Comparison of ENCODE assay signal across 31 cellular contexts in the genomic region with DNA sequence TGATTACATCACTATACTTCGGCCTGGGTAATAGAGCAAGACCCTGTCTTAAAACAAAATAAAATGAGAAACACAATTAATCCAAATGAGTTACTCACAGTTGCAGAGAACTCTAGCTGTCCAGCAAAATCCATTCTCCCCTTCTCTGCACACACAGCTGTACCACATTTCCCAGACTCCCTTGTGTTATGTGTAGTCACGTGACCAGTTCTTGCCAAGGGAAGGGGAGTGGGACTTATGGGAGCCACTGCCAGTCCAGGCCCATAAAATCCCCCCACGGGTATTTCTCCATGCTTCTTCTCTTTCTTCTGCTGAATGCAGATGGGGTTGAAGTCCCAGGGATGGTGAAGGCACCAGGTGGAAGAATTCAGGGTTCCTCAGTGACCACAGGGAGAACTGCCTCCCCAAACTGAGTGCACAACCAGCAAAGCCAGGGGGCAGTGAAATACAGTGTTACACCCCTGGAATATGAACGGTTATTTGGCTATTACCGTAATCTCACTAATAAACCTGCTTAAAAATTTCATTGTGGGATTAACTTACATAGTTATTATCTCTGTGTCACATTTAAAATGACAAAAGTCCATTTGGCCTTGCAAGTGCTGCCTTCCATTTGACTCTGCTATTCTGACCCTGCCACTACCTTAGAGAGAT.
"Had no signal": no experiment of that assay in that cellular context is flagged by ENCODE, and none has a peak within 500 bp of the region (broad histone marks: within the 10 kb centered on the region; RNA-seq: fewer than 3 reads in every experiment).

No MANE protein-coding gene starts in this region.

- H3K4me2 ChIP-seq: PC-9 had no signal

- H3K4me3 Mint-ChIP-seq: activated CD8-positive, alpha-beta T cell treated with anti-CD3 and anti-CD28 coated beads, Interleukin-2, amount 10 ng/mL, durations not matched to agents 7 days and 5 days; activated naive CD4-positive, alpha-beta T cell treated with anti-CD3 and anti-CD28 coated beads for 36 hours; activated T-cell treated with anti-CD3 and anti-CD28 coated beads, Interleukin-2, amount 50 U/mL, for 4 hours; activated T-helper 1 cell treated with anti-CD3 and anti-CD28 coated beads, Interleukin-12 subunit alpha, Interleukin-12 subunit beta, Interleukin-2, Interleukin-4 antibody, amounts not matched to agents 30 ng/mL and 10 ng/mL and 1 ng/mL, durations not matched to agents 14 hours and 24 hours and 36 hours had no signal

- H2AFZ ChIP-seq: PC-9 had no signal

- H3K9me3 ChIP-seq: adrenal gland had no signal

- H3K36me3 Mint-ChIP-seq: activated naive CD4-positive, alpha-beta T cell treated with anti-CD3 and anti-CD28 coated beads, Interleukin-2, amount 50 U/mL, for 72 hours had no signal

- H3K27me3 ChIP-seq: adrenal gland had no signal

- DNase-seq: activated CD4-positive, alpha-beta T cell treated with anti-CD3 and anti-CD28 coated beads for 1 hour; activated CD4-positive, alpha-beta T cell treated with anti-CD3 and anti-CD28 coated beads for 48 hours; activated CD4-positive, CD25-positive, alpha-beta regulatory T cell; activated CD8-positive, alpha-beta memory T cell treated with anti-CD3 and anti-CD28 coated beads, Interleukin-2, amount 50 U/mL, for 4 hours; activated CD8-positive, alpha-beta T cell treated with anti-CD3 and anti-CD28 coated beads, Interleukin-2, amount 10 ng/mL, durations not matched to agents 7 days and 5 days; activated gamma-delta T cell treated with Interleukin-2 at 50 U/mL for 16 hours; activated naive CD4-positive, alpha-beta T cell treated with anti-CD3 and anti-CD28 coated beads for 36 hours; activated T-cell treated with anti-CD3 and anti-CD28 coated beads for 4 hours; activated T-cell treated with anti-CD3 and anti-CD28 coated beads, Interleukin-2, amount 50 U/mL, for 4 hours; adrenal gland; body of pancreas; NCI-H1048; NCI-H1105 treated with DMSO at 0.1 percent for 48 hours; NCI-H1436; NCI-H1930; NCI-H2081 treated with DMSO at 0.1 percent for 48 hours; NCI-H510A; PC-9; SIG-M5; SW 1271; T-helper 1 cell; T-helper 2 cell; T-helper 9 cell had no signal

- H3K27ac Mint-ChIP-seq: activated CD8-positive, alpha-beta T cell treated with anti-CD3 and anti-CD28 coated beads, Interleukin-2, amount 10 ng/mL, durations not matched to agents 7 days and 5 days; activated naive CD4-positive, alpha-beta T cell treated with anti-CD3 and anti-CD28 coated beads for 36 hours; activated naive CD4-positive, alpha-beta T cell treated with anti-CD3 and anti-CD28 coated beads, Interleukin-2, amount 50 U/mL, for 72 hours; activated T-helper 1 cell treated with anti-CD3 and anti-CD28 coated beads, Interleukin-12 subunit alpha, Interleukin-12 subunit beta, Interleukin-2, Interleukin-4 antibody, amounts not matched to agents 30 ng/mL and 10 ng/mL and 1 ng/mL, durations not matched to agents 14 hours and 24 hours and 36 hours had no signal

- FAIRE-seq: astrocyte, RCC 7860 had no signal

- H3K36me3 ChIP-seq: adrenal gland, breast epithelium had no signal

- ATAC-seq: activated CD8-positive, alpha-beta T cell treated with anti-CD3 and anti-CD28 coated beads, Interleukin-2, amount 10 ng/mL, durations not matched to agents 7 days and 5 days; activated naive CD4-positive, alpha-beta T cell treated with anti-CD3 and anti-CD28 coated beads, Interleukin-2, amount 50 U/mL, for 72 hours; activated T-cell treated with anti-CD3 and anti-CD28 coated beads, Interleukin-2, amount 50 U/mL, for 4 hours; body of pancreas; Right ventricle myocardium inferior had no signal

- H3K4me3 ChIP-seq: adrenal gland, body of pancreas, breast epithelium, PC-9 had no signal

- H3K27ac ChIP-seq: adrenal gland, body of pancreas, breast epithelium, PC-9, RWPE1, VCaP had no signal

- H3K4me1 ChIP-seq: adrenal gland, body of pancreas, breast epithelium had no signal
